Comparison of ENCODE assay signal across 28 cellular contexts in the genomic region with DNA sequence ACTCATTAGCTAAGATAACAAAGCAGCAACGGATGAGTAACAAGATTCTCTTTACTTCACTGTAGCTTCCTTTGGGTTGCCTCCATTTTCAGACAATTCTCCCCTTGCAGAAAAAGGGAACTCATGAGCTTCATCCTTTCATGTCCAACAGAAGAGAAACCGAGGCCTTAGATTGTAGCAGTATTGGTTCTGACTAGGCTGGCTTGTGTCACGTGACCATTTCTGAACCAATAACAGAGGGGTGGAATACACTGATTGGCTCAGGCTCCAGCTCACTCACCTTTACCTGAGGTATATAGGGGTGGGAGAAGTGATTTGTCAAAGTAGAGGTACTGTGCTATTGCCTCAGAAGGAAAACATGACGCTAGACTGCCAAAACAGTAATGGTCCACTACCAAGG.
"Had no signal": no experiment of that assay in that cellular context is flagged by ENCODE, and none has a peak within 500 bp of the region (broad histone marks: within the 10 kb centered on the region; RNA-seq: fewer than 3 reads in every experiment).

No MANE protein-coding gene starts in this region.

- DNase-seq: colonic mucosa; cortex of kidney; dermis blood vessel endothelial cell; dorsolateral prefrontal cortex; effector CD4-positive, alpha-beta T cell; effector CD8-positive, alpha-beta T cell; effector memory CD4-positive, alpha-beta T cell; effector memory CD8-positive, alpha-beta T cell; endodermal cell; erythroblast; esophagus squamous epithelium; foreskin fibroblast; foreskin keratinocyte; foreskin melanocyte; glutamatergic neuron; head of caudate nucleus; heart left ventricle; heart right ventricle had no signal

- H2AFZ ChIP-seq: hepatocyte had no signal

- H3K9me3 ChIP-seq: colonic mucosa, esophagus squamous epithelium, gastroesophageal sphincter had no signal

- H3K4me1 ChIP-seq: colonic mucosa, esophagus muscularis mucosa, esophagus squamous epithelium, foreskin keratinocyte, gastroesophageal sphincter, heart left ventricle, heart right ventricle had no signal

- H3K27ac ChIP-seq: colonic mucosa, coronary artery, dorsolateral prefrontal cortex, epithelial cell of prostate, esophagus muscularis mucosa, esophagus squamous epithelium, foreskin keratinocyte, gastroesophageal sphincter, heart left ventricle, heart right ventricle, hepatocyte had no signal

- ATAC-seq: effector memory CD8-positive, alpha-beta T cell; esophagus mucosa; foreskin keratinocyte; gastroesophageal sphincter; heart left ventricle; heart right ventricle had no signal

- H3K4me2 ChIP-seq: hepatocyte had no signal

- FAIRE-seq: colon, endometrium, endothelial cell of umbilical vein, frontal cortex had no signal

- H3K36me3 ChIP-seq: colonic mucosa, esophagus muscularis mucosa, esophagus squamous epithelium, gastroesophageal sphincter, heart left ventricle, heart right ventricle had no signal

- H3K4me3 ChIP-seq: colonic mucosa, coronary artery, dorsolateral prefrontal cortex, esophagus muscularis mucosa, esophagus squamous epithelium, gastroesophageal sphincter, heart left ventricle, heart right ventricle, hepatocyte had no signal

- H3K79me2 ChIP-seq: hepatocyte had no signal

- H3K27me3 ChIP-seq: colonic mucosa, dorsolateral prefrontal cortex, esophagus muscularis mucosa, esophagus squamous epithelium, foreskin keratinocyte, gastroesophageal sphincter, heart left ventricle, heart right ventricle, hepatocyte had no signal
